ENCODE assay signal across 10 cellular contexts in genomic region chr14:49581209-49581960, GRCh38. TPM values are rescaled to one million over a fixed set of nuclear protein-coding genes. Genes with fewer than 3 reads are reported as not detected.
A peak's percentile ranks its signal among the peaks of the same experiment; 100 is the strongest.
DNase-seq lines count a peak whose midpoint lies in the region; ATAC-seq and TF ChIP-seq lines count a peak whose summit lies in the region.
"Had no signal": no experiment of that assay in that cellular context is flagged by ENCODE, and none has a peak within 500 bp of the region (broad histone marks: within the 10 kb centered on the region; RNA-seq: fewer than 3 reads in every experiment).

No MANE protein-coding gene starts in this region.

- H3K9me3 Mint-ChIP-seq in CD4-positive, alpha-beta memory T cell = peaks cover 0 to 6% (median 0%) of the 10 kb centered on the region in 8 donors
- H3K9me3 Mint-ChIP-seq in H9 = no peaks in the 10 kb centered on the region

- no peak overlapping the region for H2AFZ ChIP-seq in H9 (ENCODE audit: low read length)

- peaks cover 24% of the 10 kb centered on the region for H3K79me2 ChIP-seq in H9 (ENCODE audit: insufficient read depth, low read length)

- no peak for ATAC-seq in GM19035 (IDR thresholded peaks at IDR 0.05; ENCODE audit: unreplicated experiment)
- no peak for ATAC-seq in HG02759 (IDR thresholded peaks at IDR 0.05; ENCODE audit: unreplicated experiment)
- ATAC-seq in HG02870 (IDR thresholded peaks at IDR 0.05; ENCODE audit: unreplicated experiment) = no peak
- ATAC-seq: pancreas had no signal

- no peak overlapping the region for H3K4me3 ChIP-seq in CD4-positive, alpha-beta memory T cell (ENCODE audit: low read length in 2 of 2)
- H3K4me3 ChIP-seq: pancreas, testis had no signal

- H3K4me2 ChIP-seq in H9 (ENCODE audit: insufficient read depth, insufficient read length, low read length) = no peak overlapping the region

- H3K4me3 Mint-ChIP-seq in CD4-positive, alpha-beta memory T cell = peak overlapping the region in 4 of 8 donors; percentile 13 to 45 (median 30)
- H3K4me3 Mint-ChIP-seq in H9 = peak overlapping the region in 1 of 2 experiments; percentile 41; a peak in 1 of 5 replicates

- no peak overlapping the region for H3K27ac ChIP-seq in CD4-positive, alpha-beta memory T cell (ENCODE audit: low read depth, low read length)
- no peak overlapping the region for H3K27ac ChIP-seq in H9 (ENCODE audit: insufficient read length, low read depth, low read length)
- H3K27ac ChIP-seq: pancreas, testis had no signal

- no peaks in the 10 kb centered on the region for H4K20me1 ChIP-seq in H9 (ENCODE audit: control insufficient read depth, insufficient read depth, insufficient read length)

- DNase-seq in CD4-positive, alpha-beta memory T cell = no peak
- DNase-seq in H9 (no peak), cerebellar cortex (ENCODE audit: low spot score) (peak; percentile 20)
- DNase-seq: central memory CD4-positive, alpha-beta T cell; NCI-H446 treated with DMSO at 0.1 percent for 48 hours; pancreas; testis had no signal

- intact Hi-C loops in CD4-positive, alpha-beta memory T cell (cut with micrococcal nuclease) = no loop called here

- no peak overlapping the region for H3T11ph ChIP-seq in H9 (ENCODE audit: low read length)

- H3K27me3 ChIP-seq in CD4-positive, alpha-beta memory T cell (ENCODE audit: insufficient read depth, low read length) = no peaks in the 10 kb centered on the region
- H3K27me3 ChIP-seq in H9 (ENCODE audit: insufficient read depth, low read length) = no peaks in the 10 kb centered on the region
- H3K27me3 ChIP-seq: pancreas, testis had no signal

- no CpG with 5 or more reads among the region's 8 CpGs for WGBS in H9 (ENCODE audit: extremely low coverage, insufficient read length, low lambda C conversion rate)

- H4K8ac ChIP-seq in H9 (replicated peaks; ENCODE audit: insufficient read length, low read depth, low read length) = no peak overlapping the region

- H3K79me1 ChIP-seq in H9 (ENCODE audit: insufficient read depth, low read depth, low read length, poor library complexity, severe bottlenecking) = peaks cover 9% of the 10 kb centered on the region

- no peak overlapping the region for H2BK12ac ChIP-seq in H9 (ENCODE audit: insufficient read length, low read depth, low read length)

- POLR2A ChIA-PET in CD4-positive, alpha-beta memory T cell (lab: Charles Lee; ENCODE audit: partially characterized antibody) = interaction anchor here (0.6 to 1.2 kb wide), 2 partner anchors 9 to 545 kb away, joined by 3 read pairs; no protein-coding TSS in a partner anchor

- H3K14ac ChIP-seq in H9 (ENCODE audit: insufficient read depth, low read length) = no peak overlapping the region

- no peak overlapping the region for H4K91ac ChIP-seq in H9 (ENCODE audit: insufficient read length, low read depth, low read length)

- H2BK5ac ChIP-seq in H9 (ENCODE audit: insufficient read length, low read length) = no peak overlapping the region

- H3K4ac ChIP-seq in H9 (ENCODE audit: low read depth, low read length) = no peak overlapping the region

- H3K4me1 ChIP-seq in CD4-positive, alpha-beta memory T cell (ENCODE audit: insufficient read depth, low read length) = peaks cover 52% of the 10 kb centered on the region
- peaks cover 5% of the 10 kb centered on the region; the same call in 1 of the 2 replicates for H3K4me1 ChIP-seq in H9 (ENCODE audit: insufficient read depth, low read length)

- H3K56ac ChIP-seq in H9 (ENCODE audit: insufficient read length, low read depth, low read length) = no peak overlapping the region

- no peak for TF ChIP-seq CTCF in H9 (conservative IDR thresholded peaks at IDR 0.05)

- peaks cover 0 to 3% of the 10 kb centered on the region in 2 donors for H3K27me3 Mint-ChIP-seq in CD4-positive, alpha-beta memory T cell
- peaks cover 2% of the 10 kb centered on the region; the same call in 1 of the 2 replicates for H3K27me3 Mint-ChIP-seq in H9 (ENCODE audit: low read depth)

- no peak overlapping the region for H3K9ac ChIP-seq in H9 (ENCODE audit: extremely low read depth, insufficient read length, low read length)

- peaks cover 11% of the 10 kb centered on the region for H3K23me2 ChIP-seq in H9 (ENCODE audit: insufficient read length, low read depth, low read length, poor library complexity, severe bottlenecking)

- CTCF ChIA-PET in CD4-positive, alpha-beta memory T cell (lab: Charles Lee; ENCODE audit: partially characterized antibody) = interaction anchor here (1.1 to 1.2 kb wide), 2 partner anchors 39 to 53 kb away, joined by 3 to 5 read pairs; partner anchors contain the start of genes MGAT2 and RPL36AL

- no peak overlapping the region for H4K5ac ChIP-seq in H9 (ENCODE audit: insufficient read length, low read depth, low read length)

- peaks cover 45 to 80% (median 56%) of the 10 kb centered on the region in 4 donors for H3K4me1 Mint-ChIP-seq in CD4-positive, alpha-beta memory T cell
- H3K4me1 Mint-ChIP-seq in H9 = peaks cover 26 to 35% of the 10 kb centered on the region in 2 experiments

- H3K23ac ChIP-seq in H9 (ENCODE audit: insufficient read length, low read depth, low read length) = no peak overlapping the region

- H3K18ac ChIP-seq in H9 (ENCODE audit: insufficient read length, low read depth, low read length) = peak overlapping the region; percentile 60

- peaks cover 37% of the 10 kb centered on the region for H3K36me3 ChIP-seq in CD4-positive, alpha-beta memory T cell (ENCODE audit: insufficient read depth, low read length)

- H2AK5ac ChIP-seq in H9 (ENCODE audit: insufficient read length, low read length) = no peak overlapping the region

- no peak overlapping the region for H2BK15ac ChIP-seq in H9 (ENCODE audit: low read depth, low read length)

- no peak overlapping the region for H2BK20ac ChIP-seq in H9 (ENCODE audit: low read depth, low read length, poor library complexity, severe bottlenecking)

- peak overlapping the region; percentile 18 to 100 (median 84) for H3K27ac Mint-ChIP-seq in CD4-positive, alpha-beta memory T cell
- H3K27ac Mint-ChIP-seq in H9 = peak overlapping the region in 2 of 3 experiments; percentile 53 to 75; a peak in 4 of 7 replicates

- peaks cover 47 to 73% of the 10 kb centered on the region in 2 donors for H3K36me3 Mint-ChIP-seq in CD4-positive, alpha-beta memory T cell
- H3K36me3 Mint-ChIP-seq in H9 (ENCODE audit: insufficient read depth in 1 of 3, low read depth in 3 of 3) = peaks cover 59 to 65% (median 60%) of the 10 kb centered on the region in 3 experiments

- H2BK120ac ChIP-seq in H9 (ENCODE audit: low read depth, low read length, poor library complexity, severe bottlenecking) = no peak overlapping the region

- H3K9me3 ChIP-seq in CD4-positive, alpha-beta memory T cell (ENCODE audit: control insufficient read depth in 1 of 2, low read length in 2 of 2) = no peaks in the 10 kb centered on the region
- no peaks in the 10 kb centered on the region for H3K9me3 ChIP-seq in H9 (ENCODE audit: control insufficient read depth, low read depth, low read length)
- H3K9me3 ChIP-seq: pancreas, testis had no signal

RNA-seq across cellular contexts. Expression of gene RPS29, which starts 4.8 kb away (rescaled TPM):
- 1,000 to 10,000 TPM; 3,602 to 3,749 TPM for total RNA-seq in CD4-positive, alpha-beta memory T cell
- over 10,000 TPM in 1 of 2 donors, 1,000 to 10,000 TPM in 1; 8,635 to 10,008 TPM for polyA plus RNA-seq in CD4-positive, alpha-beta memory T cell
- 1,963 and 2,022 TPM in 2 replicates for total RNA-seq in H9 (2021)

RNA-seq across cellular contexts. Expression of gene LRR1, which starts 17.4 kb away (rescaled TPM):
- 10 to 100 TPM; 13.6 to 16.1 TPM for total RNA-seq in CD4-positive, alpha-beta memory T cell
- polyA plus RNA-seq in CD4-positive, alpha-beta memory T cell = 10 to 100 TPM in 1 of 2 donors, 1 to 10 TPM in 1; 9.7 to 11.1 TPM
- total RNA-seq in H9 (2021) = 38.6 and 43.2 TPM in 2 replicates

RNA-seq across cellular contexts. Expression of gene RPL36AL, which starts 39.0 kb away (rescaled TPM):
- 100 to 1,000 TPM; 416 to 441 TPM for total RNA-seq in CD4-positive, alpha-beta memory T cell
- polyA plus RNA-seq in CD4-positive, alpha-beta memory T cell = 100 to 1,000 TPM; 669 to 761 TPM
- 205 and 207 TPM in 2 replicates for total RNA-seq in H9 (2021)

RNA-seq across cellular contexts. Expression of gene MGAT2, which starts 39.2 kb away (rescaled TPM):
- total RNA-seq in CD4-positive, alpha-beta memory T cell = 10 to 100 TPM; 58.5 to 58.7 TPM
- 10 to 100 TPM; 35.7 to 42.3 TPM for polyA plus RNA-seq in CD4-positive, alpha-beta memory T cell
- total RNA-seq in H9 (2021) = 24.5 and 27.9 TPM in 2 replicates

RNA-seq across cellular contexts. Expression of gene DNAAF2, which starts 53.7 kb away (rescaled TPM):
- total RNA-seq in CD4-positive, alpha-beta memory T cell = 1 to 10 TPM; 8.7 to 9.8 TPM
- polyA plus RNA-seq in CD4-positive, alpha-beta memory T cell = 10 to 100 TPM; 17.9 to 18.1 TPM
- 26.1 and 26.3 TPM in 2 replicates for total RNA-seq in H9 (2021)
